ENCODE assay signal across 17 cellular contexts in genomic region chr4:141815646-141816045, GRCh38.
DNase-seq lines count a peak whose midpoint lies in the region; TF ChIP-seq lines count a peak whose summit lies in the region.
"Had no signal": no experiment of that assay in that cellular context is flagged by ENCODE, and none has a peak within 500 bp of the region (broad histone marks: within the 10 kb centered on the region; RNA-seq: fewer than 3 reads in every experiment).

No MANE protein-coding gene starts in this region.

- H3K27me3 Mint-ChIP-seq in progenitor cell of endocrine pancreas = no peaks in the 10 kb centered on the region

- H3K9ac ChIP-seq in neuronal stem cell (ENCODE audit: low read depth, low read length, poor library complexity) = no peak overlapping the region
- H3K9ac ChIP-seq: BLaER1, GM23248 had no signal

- no peak overlapping the region for H2BK5ac ChIP-seq in neuronal stem cell (ENCODE audit: low read length)

- TF ChIP-seq CTCF in BE2C (IDR thresholded peaks at IDR 0.05; ENCODE audit: low read depth, low read length) = no peak
- TF ChIP-seq CTCF in progenitor cell of endocrine pancreas (IDR thresholded peaks at IDR 0.05; ENCODE audit: unreplicated experiment) = no peak

- H4K8ac ChIP-seq in neuronal stem cell (ENCODE audit: low read depth, low read length) = no peak overlapping the region

- no peak overlapping the region for H3K27ac Mint-ChIP-seq in progenitor cell of endocrine pancreas
- H3K27ac Mint-ChIP-seq: CD4-positive, alpha-beta memory T cell had no signal

- no peak overlapping the region for H2AFZ ChIP-seq in neuronal stem cell (ENCODE audit: low read length)
- H2AFZ ChIP-seq: GM23248 had no signal

- H2BK12ac ChIP-seq in neuronal stem cell (ENCODE audit: low read length) = no peak overlapping the region

- H3K18ac ChIP-seq in neuronal stem cell (ENCODE audit: low read length) = peak overlapping the region; percentile 17

- no peaks in the 10 kb centered on the region for H3K4me1 Mint-ChIP-seq in progenitor cell of endocrine pancreas (ENCODE audit: low read depth)
- H3K4me1 Mint-ChIP-seq: CD14-positive monocyte; CD4-positive, alpha-beta memory T cell had no signal

- H3K4me2 ChIP-seq in neuronal stem cell (ENCODE audit: insufficient read depth, low read length, poor library complexity, severe bottlenecking) = no peak overlapping the region
- H3K4me2 ChIP-seq: A549, BLaER1 had no signal

- H2BK15ac ChIP-seq in neuronal stem cell (ENCODE audit: low read length) = no peak overlapping the region

- H2BK120ac ChIP-seq in neuronal stem cell (ENCODE audit: low read depth, low read length) = no peak overlapping the region

- H3K4me1 ChIP-seq in BE2C = no peaks in the 10 kb centered on the region
- H3K4me1 ChIP-seq in neuronal stem cell (ENCODE audit: control insufficient read depth in 2 of 2, insufficient read depth in 1 of 2, low read depth in 1 of 2, low read length in 2 of 2) = peaks cover 0 to 1% of the 10 kb centered on the region in 2 donors
- H3K4me1 ChIP-seq: A549, HAP-1 had no signal

- H3K27me3 ChIP-seq in BE2C = no peaks in the 10 kb centered on the region
- H3K27me3 ChIP-seq in neuronal stem cell (ENCODE audit: control insufficient read depth in 3 of 3, insufficient read depth in 3 of 3, low read depth in 1 of 3, low read length in 3 of 3) = no peaks in the 10 kb centered on the region
- H3K27me3 ChIP-seq: BLaER1 had no signal

- no peak overlapping the region for H3K23ac ChIP-seq in neuronal stem cell (ENCODE audit: low read depth, low read length, poor library complexity)

- H3K36me3 ChIP-seq in BE2C (no peaks in the 10 kb centered on the region), neuronal stem cell (replicated peaks in 1 of 2; ENCODE audit: control insufficient read depth in 2 of 2, insufficient read depth in 2 of 2, low read length in 2 of 2) (no peaks in the 10 kb centered on the region)
- H3K36me3 ChIP-seq: BLaER1, HAP-1 had no signal

- H3K9me3 ChIP-seq in BE2C = no peaks in the 10 kb centered on the region
- H3K9me3 ChIP-seq in neuronal stem cell (replicated peaks in 1 of 2; ENCODE audit: control insufficient read depth in 2 of 2, insufficient read depth in 1 of 2, low read depth in 1 of 2, low read length in 2 of 2) = no peaks in the 10 kb centered on the region
- H3K9me3 ChIP-seq: A549, BLaER1, HAP-1 had no signal

- no peak overlapping the region for H3K27ac ChIP-seq in neuronal stem cell (replicated peaks; ENCODE audit: low read length)
- H3K27ac ChIP-seq: 22Rv1, A549, BLaER1, GM23248 had no signal

- no peak overlapping the region for H3K4me3 Mint-ChIP-seq in progenitor cell of endocrine pancreas (ENCODE audit: low read depth)
- H3K4me3 Mint-ChIP-seq: CD14-positive monocyte had no signal

- DNase-seq in BE2C (peak; percentile 11), NCI-H82 treated with DMSO at 0.1 percent for 48 hours (lab: John Stamatoyannopoulos, UW; ENCODE audit: unreplicated experiment) (peak; percentile 39), cortex of kidney (lab: John Stamatoyannopoulos, UW) (peak; percentile 2), neuronal stem cell (ENCODE audit: low spot score) (no peak), progenitor cell of endocrine pancreas (ENCODE audit: low spot score, unreplicated experiment) (no peak), superior temporal gyrus (ENCODE audit: extremely low spot score) (no peak)
- no peak for DNase-seq in activated CD8-positive, alpha-beta memory T cell treated with anti-CD3 and anti-CD28 coated beads, Interleukin-2, amount 50 U/mL, for 4 hours
- DNase-seq: AML-193; CD4-positive, alpha-beta memory T cell; DMS79 treated with DMSO at 0.1 percent for 48 hours; GF-D8; GM23248 had no signal

- no CpG with 5 or more reads among the region's 3 CpGs for WGBS in neuronal stem cell (ENCODE audit: extremely low coverage in 2 of 2, insufficient read length in 2 of 2, insufficient replicate concordance in 1 of 2), 2 donors

- H3K79me1 ChIP-seq in neuronal stem cell (ENCODE audit: low read depth, low read length) = no peaks in the 10 kb centered on the region

- H3K36me3 Mint-ChIP-seq in progenitor cell of endocrine pancreas (ENCODE audit: insufficient read depth) = no peaks in the 10 kb centered on the region
- H3K36me3 Mint-ChIP-seq: CD14-positive monocyte; CD4-positive, alpha-beta memory T cell had no signal

- H3K14ac ChIP-seq in neuronal stem cell (ENCODE audit: low read length) = peak overlapping the region; percentile 56

- no peak overlapping the region for H3K4ac ChIP-seq in neuronal stem cell (ENCODE audit: low read length)

- H2AK5ac ChIP-seq in neuronal stem cell (ENCODE audit: low read depth, low read length) = no peak overlapping the region

- H4K91ac ChIP-seq in neuronal stem cell (ENCODE audit: low read depth, low read length, poor library complexity) = no peak overlapping the region

- H3K9me3 Mint-ChIP-seq in progenitor cell of endocrine pancreas (ENCODE audit: low read depth) = no peaks in the 10 kb centered on the region

- no peak overlapping the region for H3K4me3 ChIP-seq in BE2C (ENCODE audit: low read depth, low read length)
- no peak overlapping the region for H3K4me3 ChIP-seq in neuronal stem cell (ENCODE audit: low read length in 2 of 2)
- H3K4me3 ChIP-seq: A549, BLaER1, GM23248, HAP-1 had no signal

Comparison
In these comparisons a context has a peak if more than half of its experiments do, and no peak if none do; other contexts are left out.
1. DNase-seq: peak in BE2C (single experiment), NCI-H82 treated with DMSO at 0.1 percent for 48 hours (single experiment) and cortex of kidney (single experiment); none in neuronal stem cell (single experiment), activated CD8-positive, alpha-beta memory T cell treated with anti-CD3 and anti-CD28 coated beads, Interleukin-2, amount 50 U/mL, for 4 hours (single experiment), progenitor cell of endocrine pancreas (single experiment) and superior temporal gyrus (single experiment).